12 cellular contexts compared by ENCODE assay signal in genomic region chr21:16605588-16605987, GRCh38.
DNase-seq lines count a peak whose midpoint lies in the region; ATAC-seq lines count a peak whose summit lies in the region.
"Had no signal": no experiment of that assay in that cellular context is flagged by ENCODE, and none has a peak within 500 bp of the region (broad histone marks: within the 10 kb centered on the region; RNA-seq: fewer than 3 reads in every experiment).

No MANE protein-coding gene starts in this region.

- H3K27me3 Mint-ChIP-seq in T-helper 2 cell treated with Interferon-gamma antibody and Interleukin-4, amounts not matched to agents 5 μg/mL and 100 μg/mL, for 36 hours (ENCODE audit: low read depth), result no peaks in the 10 kb centered on the region
- H3K27me3 Mint-ChIP-seq: activated T-helper 17 cell treated with anti-CD3 and anti-CD28 coated beads, Interleukin-2, amount 50 U/mL, for 72 hours had no signal

- no peaks in the 10 kb centered on the region for H3K36me3 Mint-ChIP-seq in T-helper 2 cell treated with Interferon-gamma antibody and Interleukin-4, amounts not matched to agents 5 μg/mL and 100 μg/mL, for 36 hours (ENCODE audit: low read depth)
- H3K36me3 Mint-ChIP-seq: immature natural killer cell had no signal

- peaks cover 19% of the 10 kb centered on the region for H3K9me3 Mint-ChIP-seq in T-helper 2 cell treated with Interferon-gamma antibody and Interleukin-4, amounts not matched to agents 5 μg/mL and 100 μg/mL, for 36 hours

- intact Hi-C loops in left cardiac atrium (cut with DNase I), result no loop called here

- no peaks in the 10 kb centered on the region for H3K4me1 Mint-ChIP-seq in T-helper 2 cell treated with Interferon-gamma antibody and Interleukin-4, amounts not matched to agents 5 μg/mL and 100 μg/mL, for 36 hours (ENCODE audit: low read depth)
- H3K4me1 Mint-ChIP-seq: activated T-helper 17 cell treated with anti-CD3 and anti-CD28 coated beads, Interleukin-2, amount 50 U/mL, for 72 hours; immature natural killer cell had no signal

- DNase-seq in NCI-H446 treated with DMSO at 0.1 percent for 48 hours (lab: John Stamatoyannopoulos, UW), result peak; percentile 10
- DNase-seq in astrocyte of the hippocampus (ENCODE audit: low read depth, low spot score), result peak; percentile 49
- no peak for DNase-seq in left cardiac atrium
- DNase-seq in renal cortical epithelial cell (ENCODE audit: low read depth), result peak; percentile 58
- no peak for DNase-seq in T-helper 2 cell treated with Interferon-gamma antibody and Interleukin-4, amounts not matched to agents 5 μg/mL and 100 μg/mL, for 36 hours (ENCODE audit: low spot score)
- DNase-seq in AG08395 (ENCODE audit: low spot score), result no peak
- DNase-seq: immature natural killer cell, NCI-H187 treated with DMSO at 0.1 percent for 48 hours, NCI-H774, small intestine had no signal

- no peak overlapping the region for H3K4me3 Mint-ChIP-seq in T-helper 2 cell treated with Interferon-gamma antibody and Interleukin-4, amounts not matched to agents 5 μg/mL and 100 μg/mL, for 36 hours
- H3K4me3 Mint-ChIP-seq: activated T-helper 17 cell treated with anti-CD3 and anti-CD28 coated beads, Interleukin-2, amount 50 U/mL, for 72 hours; immature natural killer cell had no signal

- ATAC-seq in left cardiac atrium (peak; percentile 44 to 64), HG02981 (IDR thresholded peaks at IDR 0.05; ENCODE audit: unreplicated experiment) (no peak)
- ATAC-seq: activated T-helper 17 cell treated with anti-CD3 and anti-CD28 coated beads, Interleukin-2, amount 50 U/mL, for 72 hours had no signal

- no peak overlapping the region for H3K27ac Mint-ChIP-seq in T-helper 2 cell treated with Interferon-gamma antibody and Interleukin-4, amounts not matched to agents 5 μg/mL and 100 μg/mL, for 36 hours
- H3K27ac Mint-ChIP-seq: activated T-helper 17 cell treated with anti-CD3 and anti-CD28 coated beads, Interleukin-2, amount 50 U/mL, for 72 hours; immature natural killer cell had no signal

Comparison
In these comparisons a context has a peak if more than half of its experiments do, and no peak if none do; other contexts are left out.
1. DNase-seq: peak in NCI-H446 treated with DMSO at 0.1 percent for 48 hours (single experiment), astrocyte of the hippocampus (single experiment) and renal cortical epithelial cell (single experiment); none in left cardiac atrium (single experiment), T-helper 2 cell treated with Interferon-gamma antibody and Interleukin-4, amounts not matched to agents 5 μg/mL and 100 μg/mL, for 36 hours (single experiment) and AG08395 (single experiment).